ENCODE assay signal across 20 cellular contexts in the genomic region with DNA sequence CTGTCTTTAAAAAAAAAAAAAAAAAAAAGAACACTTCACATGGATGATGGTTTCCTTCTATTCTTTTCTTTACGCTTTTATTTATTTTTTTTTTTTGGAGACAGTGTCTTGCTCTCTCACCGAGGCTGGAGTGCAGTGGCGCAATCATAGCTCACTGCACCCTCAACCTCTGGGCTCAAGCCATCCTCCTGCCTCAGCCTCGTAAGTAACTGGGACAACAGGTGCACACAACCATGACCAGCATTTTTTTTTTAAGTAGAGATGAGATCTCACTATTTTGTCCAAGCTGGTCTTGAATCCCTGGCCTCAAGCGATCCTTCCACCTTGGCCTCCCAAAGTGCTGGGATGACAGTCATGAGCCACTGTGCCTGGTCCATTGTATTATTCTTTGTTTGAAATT. TPM values are rescaled to one million over a fixed set of nuclear protein-coding genes. Genes with fewer than 3 reads are reported as not detected.
DNase-seq lines count a peak whose midpoint lies in the region; ATAC-seq and TF ChIP-seq lines count a peak whose summit lies in the region.
"Had no signal": no experiment of that assay in that cellular context is flagged by ENCODE, and none has a peak within 500 bp of the region (broad histone marks: within the 10 kb centered on the region; RNA-seq: fewer than 3 reads in every experiment).

No MANE protein-coding gene starts in this region.

- TF ChIP-seq CTCF in left ventricle myocardium inferior (IDR thresholded peaks at IDR 0.05; ENCODE audit: borderline replicate concordance) (no peak), heart right ventricle (IDR thresholded peaks at IDR 0.05) (no peak), thyroid gland (IDR thresholded peaks at IDR 0.05) (no peak)

- H4K91ac ChIP-seq in trophoblast cell (ENCODE audit: low read depth, low read length) = no peak overlapping the region

- H2AFZ ChIP-seq in trophoblast cell (ENCODE audit: insufficient read depth, low read length, poor library complexity) = no peak overlapping the region
- H2AFZ ChIP-seq: GM23338 had no signal

- H3K4me3 ChIP-seq in left ventricle myocardium inferior (no peak overlapping the region), heart right ventricle (no peak overlapping the region), trophoblast cell (ENCODE audit: low read depth, low read length) (no peak overlapping the region), subcutaneous abdominal adipose tissue (ENCODE audit: low read depth in 1 of 5, low read length in 5 of 5) (no peak overlapping the region), thyroid gland (replicated peaks in 1 of 3) (no peak overlapping the region)
- H3K4me3 ChIP-seq: A549, GM23338 had no signal

- H3K4ac ChIP-seq in trophoblast cell (ENCODE audit: low read depth, low read length) = no peak overlapping the region

- no peak overlapping the region for H2BK12ac ChIP-seq in trophoblast cell (ENCODE audit: low read length)

- H3K9me3 ChIP-seq in left ventricle myocardium inferior (replicated peaks) = no peaks in the 10 kb centered on the region
- H3K9me3 ChIP-seq in heart right ventricle = no peaks in the 10 kb centered on the region
- H3K9me3 ChIP-seq in trophoblast cell (ENCODE audit: insufficient read depth, low read depth, low read length) = no peaks in the 10 kb centered on the region
- no peaks in the 10 kb centered on the region for H3K9me3 ChIP-seq in subcutaneous abdominal adipose tissue (ENCODE audit: control insufficient read depth in 5 of 5, low read length in 5 of 5)
- H3K9me3 ChIP-seq in thyroid gland = no peaks in the 10 kb centered on the region
- H3K9me3 ChIP-seq: A549 had no signal

- H3K4me1 ChIP-seq in left ventricle myocardium inferior = peaks cover 35% of the 10 kb centered on the region
- peaks cover 2 to 43% (median 23%) of the 10 kb centered on the region in 9 donors for H3K4me1 ChIP-seq in heart right ventricle
- H3K4me1 ChIP-seq in trophoblast cell (ENCODE audit: control insufficient read depth in 1 of 2, insufficient read depth in 2 of 2, low read length in 2 of 2) = peaks cover 0 to 6% of the 10 kb centered on the region in 2 experiments
- H3K4me1 ChIP-seq in subcutaneous abdominal adipose tissue (ENCODE audit: control insufficient read depth in 5 of 5, insufficient read depth in 5 of 5, low read length in 5 of 5) = peaks cover 0 to 32% (median 29%) of the 10 kb centered on the region in 5 donors
- H3K4me1 ChIP-seq in thyroid gland = peaks cover 19 to 28% of the 10 kb centered on the region in 2 donors
- H3K4me1 ChIP-seq: A549 had no signal

- no peak overlapping the region for H3K23ac ChIP-seq in trophoblast cell (ENCODE audit: low read length)

- H3K27ac ChIP-seq in left ventricle myocardium inferior (replicated peaks) (peak overlapping the region; percentile 89), heart right ventricle (peak overlapping the region in 4 of 10 donors; percentile 36 to 85 (median 72)), trophoblast cell (ENCODE audit: low read depth, low read length) (no peak overlapping the region), subcutaneous abdominal adipose tissue (ENCODE audit: low read depth, low read length) (peak overlapping the region; percentile 37), thyroid gland (no peak overlapping the region)
- H3K27ac ChIP-seq: A549 had no signal

- H3K9ac ChIP-seq in trophoblast cell (ENCODE audit: low read length) (no peak overlapping the region), subcutaneous abdominal adipose tissue (ENCODE audit: low read length in 5 of 5) (no peak overlapping the region)

- no peak overlapping the region for H2AK5ac ChIP-seq in trophoblast cell (ENCODE audit: low read length)

- DNase-seq in left ventricle myocardium inferior = no peak
- DNase-seq in heart right ventricle = no peak
- DNase-seq in MV-4-11 (lab: John Stamatoyannopoulos, UW) = peak; percentile 24
- peak; percentile 30 to 51 for DNase-seq in trophoblast cell
- DNase-seq in NCI-H2081 treated with DMSO at 0.1 percent for 48 hours (lab: John Stamatoyannopoulos, UW) = no peak
- no peak for DNase-seq in thyroid gland
- DNase-seq: 8988T; ACHN; C1 segment of cervical spinal cord; Calu3; CD4-positive, alpha-beta memory T cell; COR-L47; DMS53; DMS79 treated with DMSO at 0.1 percent for 48 hours; GF-D8; H9 had no signal

- H2BK120ac ChIP-seq in trophoblast cell (ENCODE audit: insufficient read depth, low read length, poor library complexity) = no peak overlapping the region

- H3K4me2 ChIP-seq in trophoblast cell (ENCODE audit: low read length) = no peak overlapping the region
- H3K4me2 ChIP-seq: A549, GM23338 had no signal

- peaks cover 2% of the 10 kb centered on the region for H3K79me2 ChIP-seq in trophoblast cell (ENCODE audit: control insufficient read depth, insufficient read depth, low read length, poor library complexity)

- H3K14ac ChIP-seq in trophoblast cell (ENCODE audit: low read length) = no peak overlapping the region

- no peak for TF ChIP-seq POLR2A in thyroid gland (IDR thresholded peaks at IDR 0.05)

- no peak for ATAC-seq in heart right ventricle
- ATAC-seq: A549, GM23338, HCT116 had no signal

- H3K18ac ChIP-seq in trophoblast cell (ENCODE audit: low read length) = no peak overlapping the region

- H2BK5ac ChIP-seq in trophoblast cell (ENCODE audit: low read depth, low read length, poor library complexity) = no peak overlapping the region

- intact Hi-C loops in left ventricle myocardium inferior (cut with micrococcal nuclease) = no loop called here
- intact Hi-C loops in heart right ventricle (cut with DNase I) = no loop called here
- intact Hi-C loops in thyroid gland (cut with DNase I) = no loop called here

- no peaks in the 10 kb centered on the region for H3K27me3 ChIP-seq in left ventricle myocardium inferior (ENCODE audit: low read depth)
- no peaks in the 10 kb centered on the region for H3K27me3 ChIP-seq in heart right ventricle
- H3K27me3 ChIP-seq in trophoblast cell (ENCODE audit: insufficient read depth, low read length) = no peaks in the 10 kb centered on the region
- H3K27me3 ChIP-seq in subcutaneous abdominal adipose tissue (ENCODE audit: control insufficient read depth in 5 of 5, insufficient read depth in 4 of 5, low read length in 5 of 5) = no peaks in the 10 kb centered on the region
- no peaks in the 10 kb centered on the region for H3K27me3 ChIP-seq in thyroid gland

- peaks cover 60% of the 10 kb centered on the region for H3K36me3 ChIP-seq in left ventricle myocardium inferior
- H3K36me3 ChIP-seq in heart right ventricle = peaks cover 0 to 72% (median 20%) of the 10 kb centered on the region in 9 donors
- peaks cover 25% of the 10 kb centered on the region in 2 experiments for H3K36me3 ChIP-seq in trophoblast cell (ENCODE audit: control insufficient read depth in 1 of 2, insufficient read depth in 2 of 2, low read length in 2 of 2)
- H3K36me3 ChIP-seq in subcutaneous abdominal adipose tissue (ENCODE audit: control insufficient read depth in 5 of 5, insufficient read depth in 5 of 5, low read length in 5 of 5) = peaks cover 0 to 48% (median 37%) of the 10 kb centered on the region in 5 donors
- H3K36me3 ChIP-seq in thyroid gland = peaks cover 6 to 19% of the 10 kb centered on the region in 2 donors

- H3K79me1 ChIP-seq in trophoblast cell (ENCODE audit: low read length) = no peaks in the 10 kb centered on the region

- no peak overlapping the region for H4K12ac ChIP-seq in trophoblast cell (ENCODE audit: low read depth, low read length)

- H4K8ac ChIP-seq in trophoblast cell (ENCODE audit: low read depth, low read length) = no peak overlapping the region

- 89 to 96% methylated on average over 5 of the region's 5 CpGs for WGBS in heart right ventricle, 2 donors
- no CpG with 5 or more reads among the region's 5 CpGs for WGBS in trophoblast cell (ENCODE audit: extremely low coverage, insufficient coverage, insufficient read length)
- 75 to 84% methylated on average over 5 of the region's 5 CpGs for WGBS in thyroid gland, 2 donors

RNA-seq across cellular contexts. Expression of a gene that starts 24.3 kb away (rescaled TPM):
- total RNA-seq in left ventricle myocardium inferior = 18.0 TPM
- 10 to 100 TPM; 16.6 to 24.5 (median 20.0) TPM for total RNA-seq in heart right ventricle
- polyA plus RNA-seq in heart right ventricle = 10 to 100 TPM in 1 of 2 donors, 1 to 10 TPM in 1; 7.6 to 10.1 TPM
- 13.4 and 13.7 TPM in 2 replicates for polyA plus RNA-seq in trophoblast cell (2013)
- 10 to 100 TPM; 29.7 to 64.8 (median 48.7) TPM for total RNA-seq in thyroid gland

RNA-seq across cellular contexts. Expression of a gene that starts 25.0 kb away (rescaled TPM):
- total RNA-seq in left ventricle myocardium inferior = 8.6 TPM
- total RNA-seq in heart right ventricle = 10 to 100 TPM in 1 of 10 donors, 1 to 10 TPM in 9; 1.7 to 13.5 (median 4.8) TPM
- 1 to 10 TPM in 1 of 2 donors, under 1 TPM in 1; 0.43 to 2.6 TPM for polyA plus RNA-seq in heart right ventricle
- polyA plus RNA-seq in trophoblast cell (2013) = 0.01 TPM in 1 of 2 replicates, not detected in the other
- under 1 TPM; 0.27 to 0.78 (median 0.48) TPM for total RNA-seq in thyroid gland
- polyA plus RNA-seq: GM23338 had no signal

RNA-seq across cellular contexts. Expression of a gene that starts 41.0 kb away (rescaled TPM):
- total RNA-seq in left ventricle myocardium inferior (22.7 TPM), heart right ventricle (10 to 100 TPM; 16.1 to 27.7 (median 20.5) TPM), thyroid gland (10 to 100 TPM in 1 of 4 donors, 1 to 10 TPM in 3; 7.9 to 10.2 (median 9.6) TPM)
- 10 to 100 TPM in 1 of 2 donors, 1 to 10 TPM in 1; 9.1 to 10.0 TPM for polyA plus RNA-seq in heart right ventricle
- polyA plus RNA-seq in trophoblast cell (2013) = 2.7 TPM in 2 replicates

Comparison
In these comparisons a context has a peak if more than half of its experiments do, and no peak if none do; other contexts are left out.
1. DNase-seq: peak in MV-4-11 (single experiment) and trophoblast cell (2 of 2); none in left ventricle myocardium inferior (single experiment), heart right ventricle (0 of 2), NCI-H2081 treated with DMSO at 0.1 percent for 48 hours (single experiment) and thyroid gland (0 of 2).
2. H3K27ac ChIP-seq: peak in left ventricle myocardium inferior (single experiment) and subcutaneous abdominal adipose tissue (single experiment); none in trophoblast cell (single experiment) and thyroid gland (0 of 3).